8 cellular contexts compared by ENCODE assay signal in the genomic region with DNA sequence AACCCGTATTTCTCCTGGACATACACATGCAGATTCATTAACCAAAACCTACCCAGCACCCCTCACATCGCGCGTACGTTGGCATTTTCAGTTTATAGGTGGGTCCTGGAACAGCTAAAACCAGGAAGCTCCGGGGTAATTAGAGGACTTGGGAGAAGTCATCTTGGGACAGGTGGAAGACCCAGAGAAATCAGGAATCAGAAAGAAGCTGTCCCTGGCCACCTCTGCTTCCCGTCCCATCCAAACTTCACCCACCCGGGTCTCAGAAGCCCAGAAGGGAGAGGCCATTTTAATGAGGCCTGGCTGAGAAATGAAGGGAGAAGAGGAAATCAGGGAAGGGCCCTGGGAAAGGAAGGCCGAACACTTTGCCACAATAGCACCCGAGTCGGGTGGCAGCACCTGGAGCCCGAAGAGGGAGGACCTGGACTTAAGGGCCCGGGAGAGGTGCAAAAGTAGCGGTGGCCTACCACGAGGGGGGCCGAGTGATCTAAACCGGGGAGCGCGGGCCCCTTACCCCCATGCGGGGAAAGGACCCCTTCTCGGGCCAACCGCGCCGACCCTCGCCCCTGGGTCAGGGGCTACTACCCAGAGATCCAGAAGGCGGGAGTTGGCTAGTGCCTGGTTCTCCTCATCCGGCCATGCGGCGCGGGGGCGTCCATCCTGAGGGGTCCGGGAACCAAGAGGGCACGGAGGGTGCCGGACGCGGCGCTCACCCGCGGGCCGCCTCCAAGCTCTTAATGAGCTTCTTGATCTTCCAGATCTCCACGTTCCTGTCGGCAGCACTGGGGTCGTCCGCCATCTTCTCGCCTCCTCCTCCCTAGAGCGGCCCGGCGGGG. TPM values are rescaled to one million over a fixed set of nuclear protein-coding genes. Genes with fewer than 3 reads are reported as not detected.
DNase-seq lines count a peak whose midpoint lies in the region; ATAC-seq, FAIRE-seq and TF ChIP-seq lines count a peak whose summit lies in the region.

No MANE protein-coding gene starts in this region.

- peak overlapping the region; percentile 67 for H3K27ac ChIP-seq in RWPE2 (ENCODE audit: poor library complexity, severe bottlenecking)

- peaks cover 30% of the 10 kb centered on the region for H3K36me3 Mint-ChIP-seq in activated CD8-positive, alpha-beta memory T cell treated with anti-CD3 and anti-CD28 coated beads, Interleukin-2, amount 10 ng/mL, durations not matched to agents 7 days and 5 days
- H3K36me3 Mint-ChIP-seq in naive B cell = no peaks in the 10 kb centered on the region

- TF ChIP-seq POLR2A in H54 (IDR thresholded peaks at IDR 0.05; ENCODE audit: low read depth, low read length) = no peak

- H3K4me1 ChIP-seq in RWPE2 (ENCODE audit: insufficient read depth, poor library complexity, severe bottlenecking) = peaks cover 41% of the 10 kb centered on the region

- DNase-seq in activated CD8-positive, alpha-beta memory T cell treated with anti-CD3 and anti-CD28 coated beads, Interleukin-2, amount 10 ng/mL, durations not matched to agents 7 days and 5 days = no peak
- DNase-seq in activated CD8-positive, alpha-beta memory T cell treated with anti-CD3 and anti-CD28 coated beads, Interleukin-2, amount 50 U/mL, for 48 hours = no peak
- DNase-seq in RWPE2 (ENCODE audit: low spot score) = no peak
- DNase-seq in effector CD8-positive, alpha-beta T cell (lab: John Stamatoyannopoulos, UW) = peak; percentile 27
- no peak for DNase-seq in naive B cell
- no peak for DNase-seq in NCI-H69 (lab: John Stamatoyannopoulos, UW)
- DNase-seq in MV-4-11 (lab: John Stamatoyannopoulos, UW) = no peak
- no peak for DNase-seq in H54 (ENCODE audit: insufficient read length, low spot score)

- no peaks in the 10 kb centered on the region for H3K27me3 ChIP-seq in RWPE2 (ENCODE audit: insufficient read depth, poor library complexity, severe bottlenecking)

- FAIRE-seq in H54 (lab: Jason Lieb, UNC) = no peak

- H3K4me1 Mint-ChIP-seq in activated CD8-positive, alpha-beta memory T cell treated with anti-CD3 and anti-CD28 coated beads, Interleukin-2, amount 10 ng/mL, durations not matched to agents 7 days and 5 days = peaks cover 59% of the 10 kb centered on the region
- peaks cover 41 to 63% (median 54%) of the 10 kb centered on the region in 3 donors for H3K4me1 Mint-ChIP-seq in naive B cell

- H3K27me3 Mint-ChIP-seq in activated CD8-positive, alpha-beta memory T cell treated with anti-CD3 and anti-CD28 coated beads, Interleukin-2, amount 10 ng/mL, durations not matched to agents 7 days and 5 days = no peaks in the 10 kb centered on the region
- H3K27me3 Mint-ChIP-seq in naive B cell = no peaks in the 10 kb centered on the region

- no peak for TF ChIP-seq CTCF in RWPE2 (IDR thresholded peaks at IDR 0.05; ENCODE audit: poor library complexity, severe bottlenecking)

- peaks cover 48% of the 10 kb centered on the region for H3K36me3 ChIP-seq in RWPE2 (ENCODE audit: low read depth)

- peak overlapping the region; percentile 97 for H3K4me3 Mint-ChIP-seq in activated CD8-positive, alpha-beta memory T cell treated with anti-CD3 and anti-CD28 coated beads, Interleukin-2, amount 10 ng/mL, durations not matched to agents 7 days and 5 days
- H3K4me3 Mint-ChIP-seq in naive B cell = peak overlapping the region; percentile 96 to 100 (median 98)

- H3K9me3 Mint-ChIP-seq in activated CD8-positive, alpha-beta memory T cell treated with anti-CD3 and anti-CD28 coated beads, Interleukin-2, amount 10 ng/mL, durations not matched to agents 7 days and 5 days (ENCODE audit: low read depth) = no peaks in the 10 kb centered on the region
- H3K9me3 Mint-ChIP-seq in naive B cell = no peaks in the 10 kb centered on the region

- H3K27ac Mint-ChIP-seq in activated CD8-positive, alpha-beta memory T cell treated with anti-CD3 and anti-CD28 coated beads, Interleukin-2, amount 10 ng/mL, durations not matched to agents 7 days and 5 days = peak overlapping the region; percentile 100
- peak overlapping the region; percentile 99 to 100 (median 100) for H3K27ac Mint-ChIP-seq in naive B cell

- no peak for ATAC-seq in activated CD8-positive, alpha-beta memory T cell treated with anti-CD3 and anti-CD28 coated beads, Interleukin-2, amount 10 ng/mL, durations not matched to agents 7 days and 5 days
- ATAC-seq in RWPE2 (ENCODE audit: low read depth) = peak; percentile 39
- ATAC-seq in naive B cell (ENCODE audit: low read depth in 2 of 2) = no peak

- CTCF ChIA-PET in activated CD8-positive, alpha-beta memory T cell treated with anti-CD3 and anti-CD28 coated beads, Interleukin-2, amount 10 ng/mL, durations not matched to agents 7 days and 5 days (lab: Charles Lee) = interaction anchor here (0.7 to 3.0 kb wide), 10 partner anchors 12 to 508 kb away, joined by 3 to 22 read pairs (median 4); partner anchors contain the start of genes EGR1, HSPA9 and KDM3B

- H3K4me3 ChIP-seq in RWPE2 (ENCODE audit: severe bottlenecking) = peak overlapping the region; percentile 84

- H3K9me3 ChIP-seq in RWPE2 (ENCODE audit: severe bottlenecking) = no peaks in the 10 kb centered on the region

RNA-seq across cellular contexts. Expression of gene ETF1, which starts 0.7 kb away (rescaled TPM):
- 100 to 1,000 TPM in 1 of 2 experiments, 10 to 100 TPM in 1; 92.2 to 134 TPM for total RNA-seq in activated CD8-positive, alpha-beta memory T cell treated with anti-CD3 and anti-CD28 coated beads, Interleukin-2, amount 10 ng/mL, durations not matched to agents 7 days and 5 days
- 10 to 100 TPM; 18.4 to 35.0 (median 30.7) TPM for polyA plus RNA-seq in naive B cell (ENCODE audit: low read depth in 6 of 6)

RNA-seq across cellular contexts. Expression of gene HSPA9, which starts 32.9 kb away (rescaled TPM):
- 100 to 1,000 TPM; 208 to 309 TPM for total RNA-seq in activated CD8-positive, alpha-beta memory T cell treated with anti-CD3 and anti-CD28 coated beads, Interleukin-2, amount 10 ng/mL, durations not matched to agents 7 days and 5 days
- 100 to 1,000 TPM; 102 to 128 (median 109) TPM for polyA plus RNA-seq in naive B cell (ENCODE audit: low read depth in 6 of 6)
